Comparison of ENCODE assay signal across 1 cellular context in genomic region chr1:16881742-16882141, GRCh38. TPM values are rescaled to one million over a fixed set of nuclear protein-coding genes. Genes with fewer than 3 reads are reported as not detected.
"Had no signal": no experiment of that assay in that cellular context is flagged by ENCODE, and none has a peak within 500 bp of the region (broad histone marks: within the 10 kb centered on the region; RNA-seq: fewer than 3 reads in every experiment).

No MANE protein-coding gene starts in this region.

RNA-seq across cellular contexts. Expression of gene RNU1-2, which starts 14.0 kb away (rescaled TPM):
- total RNA-seq: M059J had no signal
